26 cellular contexts compared by ENCODE assay signal in genomic region chr2:209958016-209958415, GRCh38.
"Had no signal": no experiment of that assay in that cellular context is flagged by ENCODE, and none has a peak within 500 bp of the region (broad histone marks: within the 10 kb centered on the region; RNA-seq: fewer than 3 reads in every experiment).

No MANE protein-coding gene starts in this region.

- H3K27me3 Mint-ChIP-seq: activated naive CD4-positive, alpha-beta T cell treated with anti-CD3 and anti-CD28 coated beads, Interleukin-2, amount 10 ng/mL, durations not matched to agents 7 days and 5 days had no signal

- H3K27ac Mint-ChIP-seq: activated CD4-positive, alpha-beta memory T cell treated with anti-CD3 and anti-CD28 coated beads for 36 hours; activated CD4-positive, alpha-beta T cell treated with anti-CD3 and anti-CD28 coated beads for 36 hours; activated CD4-positive, alpha-beta T cell treated with anti-CD3 and anti-CD28 coated beads, Interleukin-2, amount 10 ng/mL, durations not matched to agents 24 days and 14 days; activated CD8-positive, alpha-beta T cell treated with anti-CD3 and anti-CD28 coated beads, Interleukin-2, amount 10 ng/mL, durations not matched to agents 7 days and 5 days; activated naive CD4-positive, alpha-beta T cell treated with anti-CD3 and anti-CD28 coated beads, Interleukin-2, amount 10 ng/mL, durations not matched to agents 7 days and 5 days; activated naive CD4-positive, alpha-beta T cell treated with anti-CD3 and anti-CD28 coated beads, Interleukin-2, amount 50 U/mL, for 72 hours; activated naive CD8-positive, alpha-beta T cell treated with anti-CD3 and anti-CD28 coated beads, Interleukin-2, amount 10 ng/mL, durations not matched to agents 7 days and 5 days; activated T-cell treated with anti-CD3 and anti-CD28 coated beads, Interleukin-2, amount 50 U/mL, for 24 hours; activated T-cell treated with anti-CD3 and anti-CD28 coated beads, Interleukin-2, amount 50 U/mL, for 72 hours; dendritic cell treated with granulocyte-macrophage colony-stimulating factor and Interleukin-4, amounts not matched to agents 40 ng/mL and 50 ng/mL, for 4 days; endodermal cell had no signal

- DNase-seq: activated CD4-positive, alpha-beta memory T cell treated with anti-CD3 and anti-CD28 coated beads for 36 hours; activated CD4-positive, alpha-beta T cell treated with anti-CD3 and anti-CD28 coated beads for 36 hours; activated CD4-positive, alpha-beta T cell treated with anti-CD3 and anti-CD28 coated beads, Interleukin-2, amount 10 ng/mL, durations not matched to agents 24 days and 14 days; activated CD4-positive, CD25-positive, alpha-beta regulatory T cell; activated CD4-positive, CD25-positive, alpha-beta regulatory T cell treated with anti-CD3 and anti-CD28 coated beads, Interleukin-2, amount 50 U/mL, for 72 hours; activated CD8-positive, alpha-beta memory T cell treated with anti-CD3 and anti-CD28 coated beads, Interleukin-2, amount 50 U/mL, for 48 hours; activated CD8-positive, alpha-beta T cell treated with anti-CD3 and anti-CD28 coated beads, Interleukin-2, amount 10 ng/mL, durations not matched to agents 7 days and 5 days; activated gamma-delta T cell; activated naive CD4-positive, alpha-beta T cell; activated naive CD4-positive, alpha-beta T cell treated with anti-CD3 and anti-CD28 coated beads, Interleukin-2, amount 10 ng/mL, durations not matched to agents 7 days and 5 days; activated naive CD8-positive, alpha-beta T cell treated with anti-CD3 and anti-CD28 coated beads, Interleukin-2, amount 10 ng/mL, durations not matched to agents 7 days and 5 days; activated T-cell treated with anti-CD3 and anti-CD28 coated beads for 4 hours; activated T-cell treated with anti-CD3 and anti-CD28 coated beads, Interleukin-2, amount 50 U/mL, for 24 hours; activated T-cell treated with anti-CD3 and anti-CD28 coated beads, Interleukin-2, amount 50 U/mL, for 72 hours; brain microvascular endothelial cell; dorsolateral prefrontal cortex; effector memory CD4-positive, alpha-beta T cell; endodermal cell; foreskin fibroblast; T-helper 2 cell had no signal

- H3K4me3 Mint-ChIP-seq: activated CD4-positive, alpha-beta memory T cell treated with anti-CD3 and anti-CD28 coated beads for 36 hours; activated CD4-positive, alpha-beta T cell treated with anti-CD3 and anti-CD28 coated beads for 36 hours; activated CD4-positive, alpha-beta T cell treated with anti-CD3 and anti-CD28 coated beads, Interleukin-2, amount 10 ng/mL, durations not matched to agents 24 days and 14 days; activated CD8-positive, alpha-beta T cell treated with anti-CD3 and anti-CD28 coated beads, Interleukin-2, amount 10 ng/mL, durations not matched to agents 7 days and 5 days; activated naive CD4-positive, alpha-beta T cell treated with anti-CD3 and anti-CD28 coated beads, Interleukin-2, amount 10 ng/mL, durations not matched to agents 7 days and 5 days; activated naive CD8-positive, alpha-beta T cell treated with anti-CD3 and anti-CD28 coated beads, Interleukin-2, amount 10 ng/mL, durations not matched to agents 7 days and 5 days; activated T-cell treated with anti-CD3 and anti-CD28 coated beads, Interleukin-2, amount 50 U/mL, for 24 hours; activated T-cell treated with anti-CD3 and anti-CD28 coated beads, Interleukin-2, amount 50 U/mL, for 72 hours; central memory CD8-positive, alpha-beta T cell; dendritic cell treated with granulocyte-macrophage colony-stimulating factor and Interleukin-4, amounts not matched to agents 40 ng/mL and 50 ng/mL, for 4 days; endodermal cell had no signal

- H3K9me3 Mint-ChIP-seq: activated CD4-positive, alpha-beta memory T cell treated with anti-CD3 and anti-CD28 coated beads for 36 hours; activated CD4-positive, alpha-beta T cell treated with anti-CD3 and anti-CD28 coated beads, Interleukin-2, amount 10 ng/mL, durations not matched to agents 24 days and 14 days; activated naive CD4-positive, alpha-beta T cell treated with anti-CD3 and anti-CD28 coated beads, Interleukin-2, amount 10 ng/mL, durations not matched to agents 7 days and 5 days; activated naive CD4-positive, alpha-beta T cell treated with anti-CD3 and anti-CD28 coated beads, Interleukin-2, amount 50 U/mL, for 72 hours; activated naive CD8-positive, alpha-beta T cell treated with anti-CD3 and anti-CD28 coated beads, Interleukin-2, amount 10 ng/mL, durations not matched to agents 7 days and 5 days; activated T-cell treated with anti-CD3 and anti-CD28 coated beads, Interleukin-2, amount 50 U/mL, for 24 hours; activated T-cell treated with anti-CD3 and anti-CD28 coated beads, Interleukin-2, amount 50 U/mL, for 72 hours; central memory CD8-positive, alpha-beta T cell; dendritic cell treated with granulocyte-macrophage colony-stimulating factor and Interleukin-4, amounts not matched to agents 40 ng/mL and 50 ng/mL, for 4 days; endodermal cell had no signal

- ATAC-seq: activated CD4-positive, alpha-beta T cell treated with anti-CD3 and anti-CD28 coated beads for 36 hours; activated CD8-positive, alpha-beta T cell treated with anti-CD3 and anti-CD28 coated beads, Interleukin-2, amount 10 ng/mL, durations not matched to agents 7 days and 5 days; activated naive CD4-positive, alpha-beta T cell treated with anti-CD3 and anti-CD28 coated beads, Interleukin-2, amount 50 U/mL, for 72 hours; activated T-cell treated with anti-CD3 and anti-CD28 coated beads, Interleukin-2, amount 50 U/mL, for 72 hours; esophagus mucosa had no signal

- H3K36me3 Mint-ChIP-seq: activated CD4-positive, alpha-beta memory T cell treated with anti-CD3 and anti-CD28 coated beads for 36 hours; activated naive CD4-positive, alpha-beta T cell treated with anti-CD3 and anti-CD28 coated beads, Interleukin-2, amount 10 ng/mL, durations not matched to agents 7 days and 5 days; activated naive CD4-positive, alpha-beta T cell treated with anti-CD3 and anti-CD28 coated beads, Interleukin-2, amount 50 U/mL, for 72 hours; activated naive CD8-positive, alpha-beta T cell treated with anti-CD3 and anti-CD28 coated beads, Interleukin-2, amount 10 ng/mL, durations not matched to agents 7 days and 5 days had no signal

- FAIRE-seq: bronchial epithelial cell, frontal cortex had no signal

- H3K4me1 Mint-ChIP-seq: activated CD4-positive, alpha-beta T cell treated with anti-CD3 and anti-CD28 coated beads for 36 hours; activated CD4-positive, alpha-beta T cell treated with anti-CD3 and anti-CD28 coated beads, Interleukin-2, amount 10 ng/mL, durations not matched to agents 24 days and 14 days; activated naive CD4-positive, alpha-beta T cell treated with anti-CD3 and anti-CD28 coated beads, Interleukin-2, amount 10 ng/mL, durations not matched to agents 7 days and 5 days; activated naive CD8-positive, alpha-beta T cell treated with anti-CD3 and anti-CD28 coated beads, Interleukin-2, amount 10 ng/mL, durations not matched to agents 7 days and 5 days; central memory CD8-positive, alpha-beta T cell had no signal
